In the genomic region with DNA sequence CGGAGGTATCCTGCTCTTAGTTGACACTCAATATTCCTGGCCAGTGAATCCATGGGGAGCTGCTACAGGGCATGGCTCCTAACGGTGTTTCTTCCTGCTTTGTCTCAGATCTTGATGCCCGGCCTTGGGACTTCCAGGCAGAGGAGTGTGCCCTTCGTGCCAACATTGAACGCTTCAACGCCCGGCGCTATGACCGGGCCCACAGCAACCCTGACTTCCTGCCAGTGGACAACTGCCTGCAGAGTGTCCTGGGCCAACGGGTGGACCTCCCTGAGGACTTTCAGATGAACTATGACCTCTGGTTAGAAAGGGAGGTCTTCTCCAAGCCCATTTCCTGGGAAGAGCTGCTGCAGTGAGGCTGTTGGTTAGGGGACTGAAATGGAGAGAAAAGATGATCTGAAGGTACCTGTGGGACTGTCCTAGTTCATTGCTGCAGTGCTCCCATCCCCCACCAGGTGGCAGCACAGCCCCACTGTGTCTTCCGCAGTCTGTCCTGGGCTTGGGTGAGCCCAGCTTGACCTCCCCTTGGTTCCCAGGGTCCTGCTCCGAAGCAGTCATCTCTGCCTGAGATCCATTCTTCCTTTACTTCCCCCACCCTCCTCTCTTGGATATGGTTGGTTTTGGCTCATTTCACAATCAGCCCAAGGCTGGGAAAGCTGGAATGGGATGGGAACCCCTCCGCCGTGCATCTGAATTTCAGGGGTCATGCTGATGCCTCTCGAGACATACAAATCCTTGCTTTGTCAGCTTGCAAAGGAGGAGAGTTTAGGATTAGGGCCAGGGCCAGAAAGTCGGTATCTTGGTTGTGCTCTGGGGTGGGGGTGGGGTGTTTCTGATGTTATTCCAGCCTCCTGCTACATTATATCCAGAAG, we compare ENCODE assay signal across 9 cellular contexts. TPM values are rescaled to one million over a fixed set of nuclear protein-coding genes. Genes with fewer than 3 reads are reported as not detected.
A peak's percentile ranks its signal among the peaks of the same experiment; 100 is the strongest.
DNase-seq lines count a peak whose midpoint lies in the region; ATAC-seq and TF ChIP-seq lines count a peak whose summit lies in the region.
"Had no signal": no experiment of that assay in that cellular context is flagged by ENCODE, and none has a peak within 500 bp of the region (broad histone marks: within the 10 kb centered on the region; RNA-seq: fewer than 3 reads in every experiment).

No MANE protein-coding gene starts in this region.

- no peak overlapping the region for H3K27ac Mint-ChIP-seq in activated CD4-positive, alpha-beta memory T cell treated with anti-CD3 and anti-CD28 coated beads for 36 hours
- H3K27ac Mint-ChIP-seq in stimulated activated naive B cell treated with anti-CD40 and anti-IgM and Interleukin-4, amounts not matched to agents 10 μg/mL and 1 μg/mL and 100 μg/mL, for 72 hours: no peak overlapping the region

- peak; percentile 66 for ATAC-seq in mucosa of descending colon
- peak; percentile 85 to 90 for ATAC-seq in stimulated activated naive B cell treated with anti-CD40 and anti-IgM and Interleukin-4, amounts not matched to agents 10 μg/mL and 1 μg/mL and 100 μg/mL, for 72 hours (replicated peaks)

- DNase-seq in NCI-H82 (lab: John Stamatoyannopoulos, UW) (peak; percentile 66), NCI-H82 treated with DMSO at 0.1 percent for 48 hours (lab: John Stamatoyannopoulos, UW; ENCODE audit: unreplicated experiment) (no peak), NCI-H146 (lab: John Stamatoyannopoulos, UW) (peak; percentile 43), mucosa of descending colon (peak; percentile 63 to 88 (median 82)), putamen (ENCODE audit: low spot score) (no peak)
- peak; percentile 79 for DNase-seq in activated CD4-positive, alpha-beta memory T cell treated with anti-CD3 and anti-CD28 coated beads for 36 hours
- DNase-seq in effector CD4-positive, alpha-beta T cell: peak; percentile 58
- DNase-seq in stimulated activated naive B cell treated with anti-CD40 and anti-IgM and Interleukin-4, amounts not matched to agents 10 μg/mL and 1 μg/mL and 100 μg/mL, for 72 hours: peak; percentile 34

- intact Hi-C loops in activated CD4-positive, alpha-beta memory T cell treated with anti-CD3 and anti-CD28 coated beads for 36 hours (cut with micrococcal nuclease): loop anchor here (5.0 kb wide), 1 partner anchor 54 kb away; no protein-coding TSS in a partner anchor
- intact Hi-C loops in mucosa of descending colon (cut with DNase I, micrococcal nuclease): loop anchor here in 1 of 2 donors (5.0 kb wide), 1 partner anchor 54 kb away; no protein-coding TSS in a partner anchor

- POLR2A ChIA-PET in activated CD4-positive, alpha-beta memory T cell treated with anti-CD3 and anti-CD28 coated beads for 36 hours (lab: Charles Lee): no interaction called here

- H3K27me3 Mint-ChIP-seq in activated CD4-positive, alpha-beta memory T cell treated with anti-CD3 and anti-CD28 coated beads for 36 hours: no peaks in the 10 kb centered on the region
- H3K27me3 Mint-ChIP-seq in stimulated activated naive B cell treated with anti-CD40 and anti-IgM and Interleukin-4, amounts not matched to agents 10 μg/mL and 1 μg/mL and 100 μg/mL, for 72 hours: no peaks in the 10 kb centered on the region

- peaks cover 46% of the 10 kb centered on the region for H3K36me3 Mint-ChIP-seq in activated CD4-positive, alpha-beta memory T cell treated with anti-CD3 and anti-CD28 coated beads for 36 hours
- H3K36me3 Mint-ChIP-seq in stimulated activated naive B cell treated with anti-CD40 and anti-IgM and Interleukin-4, amounts not matched to agents 10 μg/mL and 1 μg/mL and 100 μg/mL, for 72 hours: peaks cover 46 to 55% of the 10 kb centered on the region in 2 donors

- H3K9me3 Mint-ChIP-seq in activated CD4-positive, alpha-beta memory T cell treated with anti-CD3 and anti-CD28 coated beads for 36 hours: no peaks in the 10 kb centered on the region
- no peaks in the 10 kb centered on the region for H3K9me3 Mint-ChIP-seq in stimulated activated naive B cell treated with anti-CD40 and anti-IgM and Interleukin-4, amounts not matched to agents 10 μg/mL and 1 μg/mL and 100 μg/mL, for 72 hours

- peaks cover 15% of the 10 kb centered on the region for H3K4me1 ChIP-seq in mucosa of descending colon (ENCODE audit: low read depth)

- CTCF ChIA-PET in activated CD4-positive, alpha-beta memory T cell treated with anti-CD3 and anti-CD28 coated beads for 36 hours (lab: Charles Lee): interaction anchor here (0.6 to 12.7 kb wide), 25 partner anchors 9 to 818 kb away, joined by 3 to 186 read pairs (median 4); a partner anchor contains a TSS

- H3K4me3 Mint-ChIP-seq in activated CD4-positive, alpha-beta memory T cell treated with anti-CD3 and anti-CD28 coated beads for 36 hours: no peak overlapping the region
- H3K4me3 Mint-ChIP-seq in stimulated activated naive B cell treated with anti-CD40 and anti-IgM and Interleukin-4, amounts not matched to agents 10 μg/mL and 1 μg/mL and 100 μg/mL, for 72 hours: no peak overlapping the region

- no peak overlapping the region for H3K4me3 ChIP-seq in mucosa of descending colon

- peak; percentile 86 for TF ChIP-seq CTCF in mucosa of descending colon (IDR thresholded peaks at IDR 0.05)

- H3K4me1 Mint-ChIP-seq in activated CD4-positive, alpha-beta memory T cell treated with anti-CD3 and anti-CD28 coated beads for 36 hours (ENCODE audit: low read depth): no peaks in the 10 kb centered on the region
- no peaks in the 10 kb centered on the region for H3K4me1 Mint-ChIP-seq in stimulated activated naive B cell treated with anti-CD40 and anti-IgM and Interleukin-4, amounts not matched to agents 10 μg/mL and 1 μg/mL and 100 μg/mL, for 72 hours

- H3K9me3 ChIP-seq in mucosa of descending colon: no peaks in the 10 kb centered on the region

- peaks cover 13% of the 10 kb centered on the region for H3K36me3 ChIP-seq in mucosa of descending colon (ENCODE audit: low read depth)

RNA-seq across cellular contexts. Expression of a gene that starts 16.7 kb away (rescaled TPM):
- not detected for total RNA-seq in activated CD4-positive, alpha-beta memory T cell treated with anti-CD3 and anti-CD28 coated beads for 36 hours
- total RNA-seq in mucosa of descending colon: not detected
- total RNA-seq: glomerular endothelial cell had no signal

RNA-seq across cellular contexts. Expression of a gene that starts 19.4 kb away (rescaled TPM):
- 10 to 100 TPM; 22.7 to 25.7 TPM for total RNA-seq in activated CD4-positive, alpha-beta memory T cell treated with anti-CD3 and anti-CD28 coated beads for 36 hours
- 10 to 100 TPM; 36.6 to 54.8 (median 43.4) TPM for total RNA-seq in mucosa of descending colon

RNA-seq across cellular contexts. Expression of a gene that starts 58.5 kb away (rescaled TPM):
- not detected for total RNA-seq in activated CD4-positive, alpha-beta memory T cell treated with anti-CD3 and anti-CD28 coated beads for 36 hours
- total RNA-seq in mucosa of descending colon: not detected
- total RNA-seq: glomerular endothelial cell had no signal

Comparison
In these comparisons a context has a peak if more than half of its experiments do, and no peak if none do; other contexts are left out.
1. DNase-seq: peak in NCI-H82 (single experiment), NCI-H146 (single experiment), activated CD4-positive, alpha-beta memory T cell treated with anti-CD3 and anti-CD28 coated beads for 36 hours (single experiment), effector CD4-positive, alpha-beta T cell (single experiment), mucosa of descending colon (3 of 3) and stimulated activated naive B cell treated with anti-CD40 and anti-IgM and Interleukin-4, amounts not matched to agents 10 μg/mL and 1 μg/mL and 100 μg/mL, for 72 hours (single experiment); none in NCI-H82 treated with DMSO at 0.1 percent for 48 hours (single experiment) and putamen (single experiment).